Comparison of ENCODE assay signal across 22 cellular contexts in genomic region chr3:57161131-57161538, GRCh38. TPM values are rescaled to one million over a fixed set of nuclear protein-coding genes. Genes with fewer than 3 reads are reported as not detected.
DNase-seq lines count a peak whose midpoint lies in the region; TF ChIP-seq lines count a peak whose summit lies in the region.
"Had no signal": no experiment of that assay in that cellular context is flagged by ENCODE, and none has a peak within 500 bp of the region (broad histone marks: within the 10 kb centered on the region; RNA-seq: fewer than 3 reads in every experiment).

No MANE protein-coding gene starts in this region.

- H3K27me3 Mint-ChIP-seq in chondrocyte (ENCODE audit: low read depth) = peaks cover 1% of the 10 kb centered on the region
- H3K27me3 Mint-ChIP-seq in glutamatergic neuron (ENCODE audit: unreplicated experiment) = peaks cover 18% of the 10 kb centered on the region

- peak overlapping the region; percentile 11 for H3K27ac ChIP-seq in stomach smooth muscle (ENCODE audit: low read length)
- peak overlapping the region in 1 of 5 donors; percentile 56 for H3K27ac ChIP-seq in stomach
- H3K27ac ChIP-seq: pancreas, thyroid gland had no signal

- H3K9ac ChIP-seq in stomach smooth muscle (ENCODE audit: low read length in 2 of 2) = no peak overlapping the region

- H3K4me3 ChIP-seq in stomach smooth muscle (ENCODE audit: low read length in 2 of 2) (no peak overlapping the region), stomach (no peak overlapping the region)
- H3K4me3 ChIP-seq: mucosa of descending colon, pancreas, skin epidermis, thyroid gland had no signal

- H3K9me3 Mint-ChIP-seq in chondrocyte (ENCODE audit: low read depth) (no peaks in the 10 kb centered on the region), glutamatergic neuron (ENCODE audit: unreplicated experiment) (peaks cover 9% of the 10 kb centered on the region)
- H3K9me3 Mint-ChIP-seq: activated T-helper 17 cell treated with anti-CD3 and anti-CD28 coated beads, Interleukin-2, amount 50 U/mL, for 72 hours; central memory CD8-positive, alpha-beta T cell had no signal

- no peak for TF ChIP-seq EP300 in stomach (IDR thresholded peaks at IDR 0.05)

- peaks cover 37% of the 10 kb centered on the region for H3K4me1 ChIP-seq in stomach smooth muscle (ENCODE audit: control insufficient read depth, insufficient read depth, low read length)
- peaks cover 9 to 49% (median 35%) of the 10 kb centered on the region in 4 donors for H3K4me1 ChIP-seq in stomach

- intact Hi-C loops in stomach (cut with DNase I; ENCODE audit: low total_unique reads) = no loop called here

- no peak for TF ChIP-seq POLR2A in stomach (IDR thresholded peaks at IDR 0.05)

- H3K4me3 Mint-ChIP-seq in chondrocyte (ENCODE audit: unreplicated experiment) (no peak overlapping the region), glutamatergic neuron (ENCODE audit: unreplicated experiment) (peak overlapping the region; percentile 12)
- H3K4me3 Mint-ChIP-seq: activated T-helper 17 cell treated with anti-CD3 and anti-CD28 coated beads, Interleukin-2, amount 50 U/mL, for 72 hours; central memory CD8-positive, alpha-beta T cell had no signal

- no peak for TF ChIP-seq CTCF in chondrocyte (IDR thresholded peaks at IDR 0.05)
- no peak for TF ChIP-seq CTCF in glutamatergic neuron (IDR thresholded peaks at IDR 0.05; ENCODE audit: partially characterized antibody, unreplicated experiment)
- no peak for TF ChIP-seq CTCF in stomach (IDR thresholded peaks at IDR 0.05)

- DNase-seq in NCI-H2171 treated with DMSO at 0.1 percent for 48 hours (lab: John Stamatoyannopoulos, UW) = peak; percentile 16
- DNase-seq in NCI-H2171 (lab: John Stamatoyannopoulos, UW) = no peak
- DNase-seq in chondrocyte (ENCODE audit: low spot score) = no peak
- no peak for DNase-seq in glutamatergic neuron
- DNase-seq in NOMO-1 treated with dmso at 0.1 percent for 144 hours (lab: John Stamatoyannopoulos, UW; ENCODE audit: unreplicated experiment) = no peak
- no peak for DNase-seq in stomach
- DNase-seq in T-helper 2 cell = no peak
- DNase-seq: 8988T; activated CD4-positive, CD25-positive, alpha-beta regulatory T cell; activated CD8-positive, alpha-beta memory T cell treated with anti-CD3 and anti-CD28 coated beads for 24 hours; DMS79 treated with DMSO at 0.1 percent for 48 hours; KG1; NCI-H1092; pancreas; RPMI8226; stimulated activated CD4-positive, alpha-beta T cell treated with anti-CD3 and anti-CD28 coated beads, Interleukin-4, amount 100 ng/mL, for 4 hours; thyroid gland had no signal

- H3K4me1 Mint-ChIP-seq in chondrocyte (ENCODE audit: low read depth) = peaks cover 27% of the 10 kb centered on the region
- peaks cover 20% of the 10 kb centered on the region for H3K4me1 Mint-ChIP-seq in glutamatergic neuron (ENCODE audit: low read depth, unreplicated experiment)

- H3K27ac Mint-ChIP-seq in chondrocyte (ENCODE audit: unreplicated experiment) (peak overlapping the region; percentile 15), glutamatergic neuron (ENCODE audit: unreplicated experiment) (no peak overlapping the region)
- H3K27ac Mint-ChIP-seq: activated T-helper 17 cell treated with anti-CD3 and anti-CD28 coated beads, Interleukin-2, amount 50 U/mL, for 72 hours had no signal

- H3K27me3 ChIP-seq in stomach smooth muscle (ENCODE audit: control insufficient read depth in 1 of 2, insufficient read depth in 2 of 2, low read length in 2 of 2) = no peaks in the 10 kb centered on the region
- peaks cover 0 to 40% (median 12%) of the 10 kb centered on the region in 3 donors for H3K27me3 ChIP-seq in stomach
- H3K27me3 ChIP-seq: pancreas, thyroid gland had no signal

- no peaks in the 10 kb centered on the region for H3K9me3 ChIP-seq in stomach smooth muscle (ENCODE audit: control insufficient read depth in 2 of 2, low read length in 2 of 2)
- no peaks in the 10 kb centered on the region for H3K9me3 ChIP-seq in stomach
- H3K9me3 ChIP-seq: mucosa of descending colon, pancreas, thyroid gland had no signal

- H3K36me3 Mint-ChIP-seq in chondrocyte (ENCODE audit: low read depth) = no peaks in the 10 kb centered on the region
- H3K36me3 Mint-ChIP-seq in glutamatergic neuron (ENCODE audit: unreplicated experiment) = peaks cover 3% of the 10 kb centered on the region

- H3K36me3 ChIP-seq in stomach smooth muscle (ENCODE audit: control insufficient read depth in 2 of 2, insufficient read depth in 2 of 2, low read length in 2 of 2) (no peaks in the 10 kb centered on the region), stomach (no peaks in the 10 kb centered on the region)
- H3K36me3 ChIP-seq: pancreas, thyroid gland had no signal

- 26 to 43% (median 36%) methylated on average over 3 of the region's 3 CpGs for WGBS in stomach, 5 donors

RNA-seq across cellular contexts. Expression of gene IL17RD, which starts 4.0 kb away (rescaled TPM):
- total RNA-seq in chondrocyte (5.1 to 6.3 TPM (median 6.1 TPM) in 3 replicates), glutamatergic neuron (ENCODE audit: unreplicated experiment) (31.1 TPM), stomach (10 to 100 TPM in 1 of 5 donors, 1 to 10 TPM in 3, under 1 TPM in 1; 0.72 to 10.1 (median 5.3) TPM)
- polyA plus RNA-seq in stomach = under 1 TPM in 2 of 3 donors, not detected in 1; 0.25 to 0.45 TPM

RNA-seq across cellular contexts. Expression of gene HESX1, which starts 38.6 kb away (rescaled TPM):
- 0.77 to 1.7 TPM (median 1.2 TPM) in 3 replicates for total RNA-seq in chondrocyte
- total RNA-seq in glutamatergic neuron (ENCODE audit: unreplicated experiment) = not detected
- total RNA-seq in stomach = 10 to 100 TPM in 1 of 5 donors, not detected in 4; 23.9 TPM
- 1 to 10 TPM in 2 of 3 donors, under 1 TPM in 1; 1.00 to 2.7 (median 1.8) TPM for polyA plus RNA-seq in stomach
